ENCODE assay signal across 1 cellular context in genomic region chr6:135192256-135193174, GRCh38.
TF ChIP-seq lines count a peak whose summit lies in the region.

No MANE protein-coding gene starts in this region.

TF ChIP-seq in K562, 482 proteins besides CTCF, POLR2A, EP300 and RAD21 (continued from another document and continues in another):
- no peak for TF ChIP-seq ZBTB9 (CRISPR knock-in tag; IDR thresholded peaks at IDR 0.05)
- TF ChIP-seq SMARCA4 (IDR thresholded peaks at IDR 0.05), result no peak
- TF ChIP-seq RFX1 (IDR thresholded peaks at IDR 0.05), result no peak
- TF ChIP-seq SMAD4 (CRISPR knock-in tag; conservative IDR thresholded peaks at IDR 0.05), result peak; percentile 53
- TF ChIP-seq TCF3 (CRISPR knock-in tag; IDR thresholded peaks at IDR 0.05), result peak; percentile 67
- peak; percentile 57; the same call in 1 of the 2 replicates for TF ChIP-seq ZNF780A (CRISPR knock-in tag; IDR thresholded peaks at IDR 0.05)
- no peak for TF ChIP-seq NFATC3 (IDR thresholded peaks at IDR 0.05)
- TF ChIP-seq, protein P1, sequence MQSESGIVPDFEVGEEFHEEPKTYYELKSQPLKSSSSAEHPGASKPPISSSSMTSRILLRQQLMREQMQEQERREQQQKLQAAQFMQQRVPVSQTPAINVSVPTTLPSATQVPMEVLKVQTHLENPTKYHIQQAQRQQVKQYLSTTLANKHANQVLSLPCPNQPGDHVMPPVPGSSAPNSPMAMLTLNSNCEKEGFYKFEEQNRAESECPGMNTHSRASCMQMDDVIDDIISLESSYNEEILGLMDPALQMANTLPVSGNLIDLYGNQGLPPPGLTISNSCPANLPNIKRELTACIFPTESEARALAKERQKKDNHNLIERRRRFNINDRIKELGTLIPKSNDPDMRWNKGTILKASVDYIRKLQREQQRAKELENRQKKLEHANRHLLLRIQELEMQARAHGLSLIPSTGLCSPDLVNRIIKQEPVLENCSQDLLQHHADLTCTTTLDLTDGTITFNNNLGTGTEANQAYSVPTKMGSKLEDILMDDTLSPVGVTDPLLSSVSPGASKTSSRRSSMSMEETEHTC (IDR thresholded peaks at IDR 0.05), result no peak
- TF ChIP-seq TAL1 (IDR thresholded peaks at IDR 0.05), result peak; percentile 3; the same call in 1 of the 2 replicates
- no peak for TF ChIP-seq E2F4 (CRISPR knock-in tag; IDR thresholded peaks at IDR 0.05; ENCODE audit: low read depth)
- TF ChIP-seq PURB (CRISPR knock-in tag; IDR thresholded peaks at IDR 0.05; ENCODE audit: low read depth), result no peak
- no peak for TF ChIP-seq NFE2L1 (tag; IDR thresholded peaks at IDR 0.05; ENCODE audit: borderline replicate concordance, low read depth)
- no peak for TF ChIP-seq ZFP36 (IDR thresholded peaks at IDR 0.05; ENCODE audit: low read depth, low read length, partially characterized antibody)
- no peak for TF ChIP-seq RBM17 (IDR thresholded peaks at IDR 0.05; ENCODE audit: borderline replicate concordance, low read depth, low read length)
- no peak for TF ChIP-seq ZNF140 (CRISPR knock-in tag; IDR thresholded peaks at IDR 0.05)
- no peak for TF ChIP-seq SAFB2 (IDR thresholded peaks at IDR 0.05; ENCODE audit: borderline replicate concordance, low read depth, low read length, severe bottlenecking)
- TF ChIP-seq ZNF384 (IDR thresholded peaks at IDR 0.05; ENCODE audit: low read depth, low read length), result no peak
- peak; percentile 60; the same call in 1 of the 2 replicates for TF ChIP-seq KLF6 (CRISPR knock-in tag; IDR thresholded peaks at IDR 0.05; ENCODE audit: borderline replicate concordance)
- no peak; the same call in 1 of the 2 replicates for TF ChIP-seq POLR2AphosphoS2 (IDR thresholded peaks at IDR 0.05; ENCODE audit: low read length)
- TF ChIP-seq ZNF175 (CRISPR knock-in tag; IDR thresholded peaks at IDR 0.05; ENCODE audit: low read depth), result no peak
- TF ChIP-seq ZSCAN32 (CRISPR knock-in tag; IDR thresholded peaks at IDR 0.05), result no peak
- TF ChIP-seq GATAD2B (IDR thresholded peaks at IDR 0.05; ENCODE audit: borderline replicate concordance), result no peak
- no peak for TF ChIP-seq CBFA2T3 (IDR thresholded peaks at IDR 0.05)
- no peak for TF ChIP-seq ZFP1 (CRISPR knock-in tag; IDR thresholded peaks at IDR 0.05)
- no peak for TF ChIP-seq GATAD2A (IDR thresholded peaks at IDR 0.05)
- no peak for TF ChIP-seq RBM39 (optimal IDR thresholded peaks at IDR 0.05; ENCODE audit: low read depth, low read length)
- TF ChIP-seq NFE2 (IDR thresholded peaks at IDR 0.05; ENCODE audit: low read depth), result no peak
- no peak for TF ChIP-seq SREBF2 (CRISPR knock-in tag; IDR thresholded peaks at IDR 0.05)
- TF ChIP-seq ZNF311 (CRISPR knock-in tag; IDR thresholded peaks at IDR 0.05), result no peak
- no peak for TF ChIP-seq FOXP4 (CRISPR knock-in tag; IDR thresholded peaks at IDR 0.05; ENCODE audit: borderline replicate concordance)
- no peak for TF ChIP-seq MCM2 (IDR thresholded peaks at IDR 0.05; ENCODE audit: low read depth)
- TF ChIP-seq CHD7 (IDR thresholded peaks at IDR 0.05; ENCODE audit: low read depth, low read length), result no peak
- TF ChIP-seq HBP1 (CRISPR knock-in tag; IDR thresholded peaks at IDR 0.05), result no peak
- TF ChIP-seq SLC30A9 (CRISPR knock-in tag; IDR thresholded peaks at IDR 0.05), result no peak
- no peak for TF ChIP-seq XRCC4 (IDR thresholded peaks at IDR 0.05; ENCODE audit: extremely low read depth, insufficient read depth, insufficient read length)
- no peak for TF ChIP-seq DIDO1 (tag; IDR thresholded peaks at IDR 0.05; ENCODE audit: low read depth)
- no peak for TF ChIP-seq SIN3A (IDR thresholded peaks at IDR 0.05; ENCODE audit: borderline replicate concordance in 2 of 2, control insufficient read depth in 1 of 2, low read depth in 2 of 2, low read length in 2 of 2)
- no peak for TF ChIP-seq ZBTB8A (IDR thresholded peaks at IDR 0.05; ENCODE audit: partially characterized antibody)
- peak; percentile 15; the same call in 1 of the 2 replicates for TF ChIP-seq RBFOX2 (IDR thresholded peaks at IDR 0.05; ENCODE audit: low read depth, low read length)
- 0 out of 2 replicates have a peak, but pooled peaks have one; percentile 4 for TF ChIP-seq MECOM (CRISPR knock-in tag; IDR thresholded peaks at IDR 0.05)
- no peak for TF ChIP-seq ZNF282 (CRISPR knock-in tag; IDR thresholded peaks at IDR 0.05)
